Comparison of ENCODE assay signal across 26 cellular contexts in genomic region chr1:119440908-119441307, GRCh38. TPM values are rescaled to one million over a fixed set of nuclear protein-coding genes. Genes with fewer than 3 reads are reported as not detected.
"Had no signal": no experiment of that assay in that cellular context is flagged by ENCODE, and none has a peak within 500 bp of the region (broad histone marks: within the 10 kb centered on the region; RNA-seq: fewer than 3 reads in every experiment).

No MANE protein-coding gene starts in this region.

- H3K4me1 ChIP-seq: esophagus muscularis mucosa, gastrocnemius medialis, heart right ventricle, right atrium auricular region, sigmoid colon, stomach, transverse colon had no signal

- H3K36me3 ChIP-seq: esophagus muscularis mucosa, gastrocnemius medialis, heart right ventricle, ovary, right atrium auricular region, sigmoid colon, stomach, thoracic aorta, transverse colon had no signal

- H3K4me3 ChIP-seq: dorsolateral prefrontal cortex, esophagus muscularis mucosa, gastrocnemius medialis, heart right ventricle, mucosa of descending colon, ovary, right atrium auricular region, sigmoid colon, skin epidermis, stomach, thoracic aorta, transverse colon had no signal

- H3K9me3 ChIP-seq: esophagus muscularis mucosa, gastrocnemius medialis, heart right ventricle, mucosa of descending colon, ovary, right atrium auricular region, sigmoid colon, stomach, thoracic aorta, transverse colon had no signal

- H3K27ac Mint-ChIP-seq: naive thymus-derived CD8-positive, alpha-beta T cell had no signal

- H3K9me3 Mint-ChIP-seq: naive thymus-derived CD8-positive, alpha-beta T cell had no signal

- H3K4me3 Mint-ChIP-seq: naive thymus-derived CD8-positive, alpha-beta T cell had no signal

- H3K27ac ChIP-seq: dorsolateral prefrontal cortex, epithelial cell of prostate, esophagus muscularis mucosa, gastrocnemius medialis, heart right ventricle, ovary, right atrium auricular region, sigmoid colon, skin epidermis, stomach, thoracic aorta, transverse colon had no signal

- ATAC-seq: gastrocnemius medialis; heart right ventricle; mucosa of descending colon; naive thymus-derived CD8-positive, alpha-beta T cell had no signal

- H3K36me3 Mint-ChIP-seq: naive thymus-derived CD8-positive, alpha-beta T cell had no signal

- DNase-seq: cortex of kidney; dorsolateral prefrontal cortex; effector CD8-positive, alpha-beta T cell; gastrocnemius medialis; heart right ventricle; kidney glomerular epithelial cell; mucosa of descending colon; naive thymus-derived CD8-positive, alpha-beta T cell; nucleus accumbens; ovary; sigmoid colon; stimulated activated CD4-positive, alpha-beta T cell treated with anti-CD3 and anti-CD28 coated beads, Interleukin-12 subunit alpha, Interleukin-12 subunit beta, amount 100 ng/mL, for 4 hours; stimulated activated naive CD4-positive, alpha-beta T cell; stomach; substantia nigra; transverse colon had no signal

- H3K4me1 Mint-ChIP-seq: naive thymus-derived CD8-positive, alpha-beta T cell had no signal

- H3K27me3 ChIP-seq: dorsolateral prefrontal cortex, esophagus muscularis mucosa, gastrocnemius medialis, heart right ventricle, ovary, right atrium auricular region, sigmoid colon, stomach, transverse colon had no signal

RNA-seq across cellular contexts. Expression of gene HSD3B2, which starts 26.0 kb away (rescaled TPM):
- total RNA-seq: chondrocyte; esophagus muscularis mucosa; fibroblast of villous mesenchyme; heart right ventricle; lung microvascular endothelial cell; naive thymus-derived CD8-positive, alpha-beta T cell; right atrium auricular region; sigmoid colon; thoracic aorta; ureter had no signal
- polyA plus RNA-seq: naive thymus-derived CD8-positive, alpha-beta T cell; neural cell had no signal
